ENCODE assay signal across 14 cellular contexts in genomic region chr10:113362645-113363091, GRCh38.
A peak's percentile ranks its signal among the peaks of the same experiment; 100 is the strongest.
DNase-seq lines count a peak whose midpoint lies in the region; ATAC-seq and TF ChIP-seq lines count a peak whose summit lies in the region.
"Had no signal": no experiment of that assay in that cellular context is flagged by ENCODE, and none has a peak within 500 bp of the region (broad histone marks: within the 10 kb centered on the region; RNA-seq: fewer than 3 reads in every experiment).

No MANE protein-coding gene starts in this region.

- no peak overlapping the region for H2BK120ac ChIP-seq in trophoblast cell (ENCODE audit: insufficient read depth, low read length, poor library complexity)

- H4K12ac ChIP-seq in trophoblast cell (ENCODE audit: low read depth, low read length): no peak overlapping the region

- H3K4me3 Mint-ChIP-seq in natural killer cell: no peak overlapping the region
- H3K4me3 Mint-ChIP-seq: activated CD4-positive, alpha-beta T cell treated with anti-CD3 and anti-CD28 coated beads for 36 hours; activated T-helper 17 cell treated with anti-CD3 and anti-CD28 coated beads, Interleukin-2, amount 50 U/mL, for 72 hours; neural progenitor cell had no signal

- peaks cover 1% of the 10 kb centered on the region for H3K79me1 ChIP-seq in trophoblast cell (ENCODE audit: low read length)

- H2BK5ac ChIP-seq in trophoblast cell (ENCODE audit: low read depth, low read length, poor library complexity): no peak overlapping the region

- no peak overlapping the region for H3K23ac ChIP-seq in trophoblast cell (ENCODE audit: low read length)

- intact Hi-C loops in natural killer cell (cut with micrococcal nuclease): no loop called here
- intact Hi-C loops in transverse colon (cut with DNase I; ENCODE audit: low total_unique reads): no loop called here

- H3K27ac ChIP-seq in trophoblast cell (ENCODE audit: low read depth, low read length) (no peak overlapping the region), transverse colon (peak overlapping the region in 1 of 4 donors; percentile 22)
- H3K27ac ChIP-seq: neural progenitor cell had no signal

- no peaks in the 10 kb centered on the region for H3K9me3 Mint-ChIP-seq in natural killer cell

- H2AK5ac ChIP-seq in trophoblast cell (ENCODE audit: low read length): no peak overlapping the region

- TF ChIP-seq CTCF in natural killer cell (IDR thresholded peaks at IDR 0.05) (no peak), transverse colon (IDR thresholded peaks at IDR 0.05) (no peak)

- no peak overlapping the region for H3K18ac ChIP-seq in trophoblast cell (ENCODE audit: low read length)

- no peak for TF ChIP-seq POLR2A in transverse colon (IDR thresholded peaks at IDR 0.05)

- no peak for TF ChIP-seq EP300 in transverse colon (IDR thresholded peaks at IDR 0.05; ENCODE audit: low read depth)

- peaks cover 6 to 7% of the 10 kb centered on the region in 2 donors for H3K4me1 Mint-ChIP-seq in natural killer cell
- H3K4me1 Mint-ChIP-seq: activated T-helper 17 cell treated with anti-CD3 and anti-CD28 coated beads, Interleukin-2, amount 50 U/mL, for 72 hours had no signal

- no peak for ATAC-seq in natural killer cell
- no peak for ATAC-seq in GM19452 (IDR thresholded peaks at IDR 0.05; ENCODE audit: unreplicated experiment)
- ATAC-seq: activated CD4-positive, alpha-beta T cell treated with anti-CD3 and anti-CD28 coated beads for 36 hours; activated T-helper 17 cell treated with anti-CD3 and anti-CD28 coated beads, Interleukin-2, amount 50 U/mL, for 72 hours had no signal

- no peak overlapping the region for H2BK12ac ChIP-seq in trophoblast cell (ENCODE audit: low read length)

- H3K9me3 ChIP-seq in trophoblast cell (ENCODE audit: insufficient read depth, low read depth, low read length): peaks cover 2% of the 10 kb centered on the region
- H3K9me3 ChIP-seq in transverse colon: no peaks in the 10 kb centered on the region
- H3K9me3 ChIP-seq: BE2C had no signal

- peaks cover 7 to 14% of the 10 kb centered on the region in 2 experiments for H3K4me1 ChIP-seq in trophoblast cell (ENCODE audit: control insufficient read depth in 1 of 2, insufficient read depth in 2 of 2, low read length in 2 of 2)
- peaks cover 0 to 7% (median 0%) of the 10 kb centered on the region in 4 donors for H3K4me1 ChIP-seq in transverse colon

- in situ Hi-C loops in SK-MEL-5 (cut with HindIII; ENCODE audit: low pct_unique_long_range_greater_than_20kb, low sequenced_read_pairs): no loop called here
- in situ Hi-C loops in transverse colon (cut with MboI; ENCODE audit: low pct_ligation_motif_present in 1 of 4, low pct_unique_long_range_greater_than_20kb in 1 of 4, low sequenced_read_pairs in 3 of 4): no loop called here

- H3K4me2 ChIP-seq in trophoblast cell (ENCODE audit: low read length): no peak overlapping the region
- H3K4me2 ChIP-seq: neural progenitor cell had no signal

- no peak overlapping the region for H3K4ac ChIP-seq in trophoblast cell (ENCODE audit: low read depth, low read length)

- H3K36me3 Mint-ChIP-seq in natural killer cell: no peaks in the 10 kb centered on the region
- H3K36me3 Mint-ChIP-seq: neural progenitor cell had no signal

- H3K4me3 ChIP-seq in trophoblast cell (ENCODE audit: low read depth, low read length) (no peak overlapping the region), transverse colon (no peak overlapping the region)
- H3K4me3 ChIP-seq: neural progenitor cell had no signal

- H3K14ac ChIP-seq in trophoblast cell (ENCODE audit: low read length): no peak overlapping the region

- H3K79me2 ChIP-seq in trophoblast cell (ENCODE audit: control insufficient read depth, insufficient read depth, low read length, poor library complexity): no peaks in the 10 kb centered on the region

- no peak overlapping the region for H4K8ac ChIP-seq in trophoblast cell (ENCODE audit: low read depth, low read length)

- DNase-seq in EL (peak; percentile 73), SK-MEL-5 (ENCODE audit: low read depth, low spot score) (peak; percentile 40), fibroblast of the conjunctiva (ENCODE audit: low read depth) (peak; percentile 22), trophoblast cell (peak; percentile 23 to 53), NCI-H748 treated with DMSO at 0.1 percent for 48 hours (lab: John Stamatoyannopoulos, UW) (no peak), natural killer cell (no peak), transverse colon (no peak)
- DNase-seq: activated CD4-positive, alpha-beta T cell treated with anti-CD3 and anti-CD28 coated beads for 36 hours; BE2C; caudate nucleus; NCI-H1092 had no signal

- H3K36me3 ChIP-seq in trophoblast cell (ENCODE audit: control insufficient read depth in 1 of 2, insufficient read depth in 2 of 2, low read length in 2 of 2) (no peaks in the 10 kb centered on the region), transverse colon (no peaks in the 10 kb centered on the region)
- H3K36me3 ChIP-seq: BE2C, neural progenitor cell had no signal

- H3K27ac Mint-ChIP-seq in natural killer cell: no peak overlapping the region
- H3K27ac Mint-ChIP-seq: activated CD4-positive, alpha-beta T cell treated with anti-CD3 and anti-CD28 coated beads for 36 hours; activated T-helper 17 cell treated with anti-CD3 and anti-CD28 coated beads, Interleukin-2, amount 50 U/mL, for 72 hours; neural progenitor cell had no signal

- H3K27me3 ChIP-seq in trophoblast cell (ENCODE audit: insufficient read depth, low read length) (no peaks in the 10 kb centered on the region), transverse colon (no peaks in the 10 kb centered on the region)
- H3K27me3 ChIP-seq: BE2C, neural progenitor cell had no signal

- H3K9ac ChIP-seq in trophoblast cell (ENCODE audit: low read length): no peak overlapping the region
- H3K9ac ChIP-seq: neural progenitor cell had no signal

- no peak overlapping the region for H4K91ac ChIP-seq in trophoblast cell (ENCODE audit: low read depth, low read length)

- H2AFZ ChIP-seq in trophoblast cell (ENCODE audit: insufficient read depth, low read length, poor library complexity): no peak overlapping the region
- H2AFZ ChIP-seq: neural progenitor cell had no signal

- peaks cover 6 to 9% of the 10 kb centered on the region in 2 donors for H3K27me3 Mint-ChIP-seq in natural killer cell (ENCODE audit: low read depth in 2 of 2)
- H3K27me3 Mint-ChIP-seq: activated CD4-positive, alpha-beta T cell treated with anti-CD3 and anti-CD28 coated beads for 36 hours had no signal

Comparison
In these comparisons a context has a peak if more than half of its experiments do, and no peak if none do; other contexts are left out.
1. DNase-seq: peak in EL (single experiment), SK-MEL-5 (single experiment), fibroblast of the conjunctiva (single experiment) and trophoblast cell (2 of 2); none in NCI-H748 treated with DMSO at 0.1 percent for 48 hours (single experiment), natural killer cell (single experiment) and transverse colon (single experiment).